1 cellular context compared by ENCODE assay signal in genomic region chr11:75328426-75329277, GRCh38.
TF ChIP-seq lines count a peak whose summit lies in the region.

No MANE protein-coding gene starts in this region.

TF ChIP-seq in SK-N-SH, 30 proteins besides CTCF, POLR2A, EP300 and RAD21 (continued from another document):
- TF ChIP-seq REST (IDR thresholded peaks at IDR 0.05; ENCODE audit: low read depth, low read length) (no peak), RXRA (IDR thresholded peaks at IDR 0.05; ENCODE audit: borderline replicate concordance, low read depth) (no peak), TCF12 (IDR thresholded peaks at IDR 0.05) (peak; percentile 91), NFIC (IDR thresholded peaks at IDR 0.05; ENCODE audit: borderline replicate concordance) (peak; percentile 95), GABPA (IDR thresholded peaks at IDR 0.05; ENCODE audit: low read depth) (no peak)
